In the genomic region with DNA sequence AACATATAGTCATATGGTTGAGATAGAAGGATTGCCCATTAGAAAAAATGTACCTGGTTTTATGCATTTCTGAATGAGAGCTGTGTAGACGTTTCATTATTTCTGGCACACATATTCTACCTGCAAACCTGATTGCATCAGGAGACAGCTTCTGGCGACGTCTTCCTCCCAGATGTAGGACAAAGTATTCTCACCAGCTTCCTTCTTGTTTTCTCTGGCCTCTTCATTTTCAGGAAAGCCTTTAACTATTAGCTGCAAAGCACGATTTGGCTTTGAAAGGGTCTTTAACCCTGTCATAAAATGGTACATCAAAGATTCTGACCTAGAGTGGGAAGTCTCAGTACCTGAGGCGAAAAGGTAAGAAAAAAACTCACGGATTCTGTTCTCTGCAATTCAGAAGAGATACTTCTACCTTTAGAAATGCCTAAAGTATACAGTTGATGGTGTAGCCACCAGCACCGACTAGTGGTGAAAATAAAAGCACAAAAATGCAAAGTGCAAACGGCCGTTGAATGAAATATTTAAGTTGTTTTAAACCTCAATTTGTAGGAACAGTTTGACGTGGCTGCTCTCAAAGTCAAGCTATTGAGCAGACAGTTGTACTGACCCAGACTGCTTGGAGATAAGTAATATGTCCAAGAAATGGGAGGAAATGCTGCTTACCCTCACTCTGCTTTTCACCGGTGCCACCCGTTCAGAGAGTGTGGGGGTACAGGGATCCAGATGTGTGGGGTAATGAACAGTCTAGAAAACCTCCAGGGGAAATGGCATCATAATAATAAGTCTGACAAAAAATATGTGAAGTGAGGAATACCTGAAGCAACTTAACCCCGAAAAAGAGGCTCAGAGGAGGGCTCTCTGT, we compare ENCODE assay signal across 8 cellular contexts. TPM values are rescaled to one million over a fixed set of nuclear protein-coding genes. Genes with fewer than 3 reads are reported as not detected.
DNase-seq lines count a peak whose midpoint lies in the region; ATAC-seq and TF ChIP-seq lines count a peak whose summit lies in the region.
"Had no signal": no experiment of that assay in that cellular context is flagged by ENCODE, and none has a peak within 500 bp of the region (broad histone marks: within the 10 kb centered on the region; RNA-seq: fewer than 3 reads in every experiment).

No MANE protein-coding gene starts in this region.

- no peaks in the 10 kb centered on the region for H3K4me1 Mint-ChIP-seq in HFFc6 (ENCODE audit: low read depth)
- H3K4me1 Mint-ChIP-seq in activated naive CD8-positive, alpha-beta T cell treated with anti-CD3 and anti-CD28 coated beads, Interleukin-2, amount 50 U/mL, for 24 hours = peaks cover 16% of the 10 kb centered on the region
- peaks cover 12 to 34% of the 10 kb centered on the region in 2 donors for H3K4me1 Mint-ChIP-seq in immature natural killer cell

- peak; percentile 69 for ATAC-seq in activated naive CD8-positive, alpha-beta T cell treated with anti-CD3 and anti-CD28 coated beads, Interleukin-2, amount 50 U/mL, for 24 hours

- peak; percentile 68 for TF ChIP-seq CTCF in GM12864 (IDR thresholded peaks at IDR 0.05; ENCODE audit: low read depth, low read length, missing control alignments)
- peak; percentile 84 for TF ChIP-seq CTCF in HFFc6 (IDR thresholded peaks at IDR 0.05)

- H3K36me3 Mint-ChIP-seq in HFFc6 (ENCODE audit: low read depth) = no peaks in the 10 kb centered on the region
- no peaks in the 10 kb centered on the region for H3K36me3 Mint-ChIP-seq in activated naive CD8-positive, alpha-beta T cell treated with anti-CD3 and anti-CD28 coated beads, Interleukin-2, amount 50 U/mL, for 24 hours (ENCODE audit: low read depth)
- peaks cover 17 to 40% (median 29%) of the 10 kb centered on the region in 3 donors for H3K36me3 Mint-ChIP-seq in immature natural killer cell

- H3K27me3 Mint-ChIP-seq in HFFc6 (ENCODE audit: insufficient read depth) (no peaks in the 10 kb centered on the region), immature natural killer cell (ENCODE audit: low read depth in 3 of 3) (peaks cover 0 to 3% (median 0%) of the 10 kb centered on the region in 3 donors)
- no peaks in the 10 kb centered on the region for H3K27me3 Mint-ChIP-seq in activated naive CD8-positive, alpha-beta T cell treated with anti-CD3 and anti-CD28 coated beads, Interleukin-2, amount 50 U/mL, for 24 hours

- H3K4me3 ChIP-seq in GM12864 (ENCODE audit: low read depth, low read length) = no peak overlapping the region

- H3K9me3 Mint-ChIP-seq in HFFc6 (no peaks in the 10 kb centered on the region), immature natural killer cell (no peaks in the 10 kb centered on the region)
- no peaks in the 10 kb centered on the region for H3K9me3 Mint-ChIP-seq in activated naive CD8-positive, alpha-beta T cell treated with anti-CD3 and anti-CD28 coated beads, Interleukin-2, amount 50 U/mL, for 24 hours

- H3K4me3 Mint-ChIP-seq in HFFc6 (no peak overlapping the region), immature natural killer cell (peak overlapping the region in 3 of 5 donors; percentile 3 to 53 (median 48))
- no peak overlapping the region for H3K4me3 Mint-ChIP-seq in activated naive CD8-positive, alpha-beta T cell treated with anti-CD3 and anti-CD28 coated beads, Interleukin-2, amount 50 U/mL, for 24 hours

- no peak for DNase-seq in GM12864 (ENCODE audit: low read depth)
- peak; percentile 23 for DNase-seq in HFFc6
- DNase-seq in RKO (ENCODE audit: low spot score) = peak; percentile 37
- DNase-seq in activated naive CD8-positive, alpha-beta T cell treated with anti-CD3 and anti-CD28 coated beads, Interleukin-2, amount 50 U/mL, for 24 hours = peak; percentile 34
- DNase-seq in immature natural killer cell = peak; percentile 44 to 55 (median 55)
- DNase-seq in stimulated activated CD4-positive, alpha-beta T cell treated with anti-CD3 and anti-CD28 coated beads, TNF-alpha, amount 100 ng/mL, for 4 hours (ENCODE audit: low read depth in 3 of 3) = peak in 2 of 3 experiments; percentile 13 to 36
- no peak for DNase-seq in NCI-H1092 (lab: John Stamatoyannopoulos, UW)

- H3K27ac Mint-ChIP-seq in HFFc6 = no peak overlapping the region
- no peak overlapping the region for H3K27ac Mint-ChIP-seq in activated naive CD8-positive, alpha-beta T cell treated with anti-CD3 and anti-CD28 coated beads, Interleukin-2, amount 50 U/mL, for 24 hours
- H3K27ac Mint-ChIP-seq in immature natural killer cell = peak overlapping the region; percentile 53 to 89 (median 79)

RNA-seq across cellular contexts. Expression of gene IL18RAP, which starts 20.2 kb away (rescaled TPM):
- not detected for total RNA-seq in HFFc6 (2021; fragmentation: NEBNext Ultra II Directional; extraction: Animal tissue kit (Norgen Biotek cat#: 25700))
- 10 to 100 TPM; 58.1 to 60.8 (median 60.3) TPM for polyA plus RNA-seq in immature natural killer cell

RNA-seq across cellular contexts. Expression of gene SLC9A4, which starts 29.8 kb away (rescaled TPM):
- total RNA-seq in HFFc6 (2021; fragmentation: NEBNext Ultra II Directional; extraction: Animal tissue kit (Norgen Biotek cat#: 25700)) = under 1 TPM in 1 of 6 experiments, not detected in 5; 0.05 TPM
- polyA plus RNA-seq in immature natural killer cell = not detected
- total RNA-seq: subcutaneous adipose tissue had no signal

Comparison
In these comparisons a context has a peak if more than half of its experiments do, and no peak if none do; other contexts are left out.
1. DNase-seq: peak in HFFc6 (single experiment), RKO (single experiment), activated naive CD8-positive, alpha-beta T cell treated with anti-CD3 and anti-CD28 coated beads, Interleukin-2, amount 50 U/mL, for 24 hours (single experiment), immature natural killer cell (3 of 3) and stimulated activated CD4-positive, alpha-beta T cell treated with anti-CD3 and anti-CD28 coated beads, TNF-alpha, amount 100 ng/mL, for 4 hours (2 of 3); none in GM12864 (single experiment) and NCI-H1092 (single experiment).
2. H3K27ac Mint-ChIP-seq: peak in immature natural killer cell (6 of 6); none in HFFc6 (single experiment) and activated naive CD8-positive, alpha-beta T cell treated with anti-CD3 and anti-CD28 coated beads, Interleukin-2, amount 50 U/mL, for 24 hours (single experiment).
3. H3K4me3 Mint-ChIP-seq: peak in immature natural killer cell (3 of 5); none in HFFc6 (single experiment) and activated naive CD8-positive, alpha-beta T cell treated with anti-CD3 and anti-CD28 coated beads, Interleukin-2, amount 50 U/mL, for 24 hours (single experiment).